Comparison of ENCODE assay signal across 1 cellular context in genomic region chr16:89246903-89247733, GRCh38.
TF ChIP-seq lines count a peak whose summit lies in the region.

No MANE protein-coding gene starts in this region.

TF ChIP-seq in H1, 55 proteins besides CTCF, POLR2A, EP300 and RAD21:
- TF ChIP-seq KDM4A (IDR thresholded peaks at IDR 0.05; ENCODE audit: low read depth, low read length, severe bottlenecking) (peak; percentile 32), BACH1 (IDR thresholded peaks at IDR 0.05; ENCODE audit: low read length) (peak; percentile 1), MAX (IDR thresholded peaks at IDR 0.05) (peak; percentile 11; the same call in 1 of the 2 replicates), GABPA (IDR thresholded peaks at IDR 0.05; ENCODE audit: borderline replicate concordance, insufficient read depth, low read length) (no peak)
TF ChIP-seq in H1: peak in this region for 3.
